Comparison of ENCODE assay signal across 27 cellular contexts in genomic region chr9:126543490-126543889, GRCh38.
"Had no signal": no experiment of that assay in that cellular context is flagged by ENCODE, and none has a peak within 500 bp of the region (broad histone marks: within the 10 kb centered on the region; RNA-seq: fewer than 3 reads in every experiment).

No MANE protein-coding gene starts in this region.

- H2AFZ ChIP-seq: neural progenitor cell, parathyroid adenoma had no signal

- H3K4me3 ChIP-seq: neural progenitor cell, ovary, psoas muscle, right lobe of liver, sigmoid colon, stomach, thoracic aorta, thyroid gland, tibial nerve, upper lobe of left lung, vagina had no signal

- H3K36me3 Mint-ChIP-seq: natural killer cell; neural progenitor cell; stimulated activated effector memory CD8-positive, alpha-beta T cell treated with anti-CD3 and anti-CD28 coated beads, Interleukin-12 subunit alpha, Interleukin-12 subunit beta, amount 100 ng/mL, for 72 hours; stimulated activated naive B cell treated with anti-CD40 and anti-IgM and Interleukin-4, amounts not matched to agents 10 μg/mL and 1 μg/mL and 100 μg/mL, for 72 hours had no signal

- H3K27me3 ChIP-seq: neural progenitor cell, ovary, right lobe of liver, thyroid gland, upper lobe of left lung, vagina had no signal

- H3K9ac ChIP-seq: neural progenitor cell, parathyroid adenoma had no signal

- H3K4me1 Mint-ChIP-seq: natural killer cell, nephron had no signal

- H3K36me3 ChIP-seq: neural progenitor cell, ovary, right lobe of liver, sigmoid colon, stomach, thoracic aorta, thyroid gland, tibial nerve, upper lobe of left lung, vagina had no signal

- H3K9me3 Mint-ChIP-seq: natural killer cell; nephron; stimulated activated effector memory CD8-positive, alpha-beta T cell treated with anti-CD3 and anti-CD28 coated beads, Interleukin-12 subunit alpha, Interleukin-12 subunit beta, amount 100 ng/mL, for 72 hours; stimulated activated naive B cell treated with anti-CD40 and anti-IgM and Interleukin-4, amounts not matched to agents 10 μg/mL and 1 μg/mL and 100 μg/mL, for 72 hours; stimulated activated naive CD8-positive, alpha-beta T cell treated with anti-CD3 and anti-CD28 coated beads, Interleukin-15, Interleukin-2, amounts not matched to agents 100 ng/mL and 50 ng/mL, for 24 hours had no signal

- FAIRE-seq: small intestine, urothelium cell line had no signal

- H3K27ac ChIP-seq: neural progenitor cell, ovary, parathyroid adenoma, psoas muscle, right lobe of liver, sigmoid colon, stomach, thoracic aorta, thyroid gland, tibial nerve, upper lobe of left lung, vagina had no signal

- H3K4me2 ChIP-seq: neural progenitor cell had no signal

- DNase-seq: natural killer cell; occipital lobe; ovary; psoas muscle; right cardiac atrium; sigmoid colon; small intestine; stimulated activated CD4-positive, alpha-beta T cell treated with anti-CD3 and anti-CD28 coated beads, Interleukin-15, amount 100 ng/mL, for 24 hours; stimulated activated CD4-positive, alpha-beta T cell treated with anti-CD3 and anti-CD28 coated beads, Interleukin-2, amount 100 ng/mL, for 24 hours; stimulated activated CD4-positive, alpha-beta T cell treated with anti-CD3 and anti-CD28 coated beads, Interleukin-2, amount 100 ng/mL, for 48 hours; stimulated activated CD4-positive, alpha-beta T cell treated with anti-CD3 and anti-CD28 coated beads, Interleukin-4, amount 100 ng/mL, for 24 hours; stimulated activated naive B cell treated with anti-CD40 and anti-IgM and Interleukin-4, amounts not matched to agents 10 μg/mL and 1 μg/mL and 100 μg/mL, for 72 hours; stimulated activated naive CD4-positive, alpha-beta T cell treated with Interleukin-2 at 50 U/mL for 16 hours; stomach; thyroid gland; upper lobe of left lung had no signal

- ATAC-seq: natural killer cell; psoas muscle; right cardiac atrium; right lobe of liver; stimulated activated effector memory CD8-positive, alpha-beta T cell treated with anti-CD3 and anti-CD28 coated beads, Interleukin-12 subunit alpha, Interleukin-12 subunit beta, amount 100 ng/mL, for 72 hours; stimulated activated naive B cell treated with anti-CD40 and anti-IgM and Interleukin-4, amounts not matched to agents 10 μg/mL and 1 μg/mL and 100 μg/mL, for 72 hours had no signal

- H3K79me2 ChIP-seq: parathyroid adenoma had no signal

- H3K27me3 Mint-ChIP-seq: stimulated activated naive CD8-positive, alpha-beta T cell treated with anti-CD3 and anti-CD28 coated beads, Interleukin-15, Interleukin-2, amounts not matched to agents 100 ng/mL and 50 ng/mL, for 24 hours had no signal

- H3K9me3 ChIP-seq: ovary, psoas muscle, right lobe of liver, sigmoid colon, stomach, thoracic aorta, thyroid gland, tibial nerve, upper lobe of left lung, vagina had no signal

- H3K4me3 Mint-ChIP-seq: natural killer cell; nephron; neural progenitor cell; stimulated activated effector memory CD8-positive, alpha-beta T cell treated with anti-CD3 and anti-CD28 coated beads, Interleukin-12 subunit alpha, Interleukin-12 subunit beta, amount 100 ng/mL, for 72 hours; stimulated activated naive B cell treated with anti-CD40 and anti-IgM and Interleukin-4, amounts not matched to agents 10 μg/mL and 1 μg/mL and 100 μg/mL, for 72 hours; stimulated activated naive CD8-positive, alpha-beta T cell treated with anti-CD3 and anti-CD28 coated beads, Interleukin-15, Interleukin-2, amounts not matched to agents 100 ng/mL and 50 ng/mL, for 24 hours had no signal

- H3K4me1 ChIP-seq: neural progenitor cell, parathyroid adenoma, psoas muscle, right lobe of liver, sigmoid colon, stomach, thyroid gland, tibial nerve, upper lobe of left lung, vagina had no signal

- H3K27ac Mint-ChIP-seq: natural killer cell; nephron; neural progenitor cell; progenitor cell of endocrine pancreas; stimulated activated effector memory CD8-positive, alpha-beta T cell treated with anti-CD3 and anti-CD28 coated beads, Interleukin-12 subunit alpha, Interleukin-12 subunit beta, amount 100 ng/mL, for 72 hours; stimulated activated naive B cell treated with anti-CD40 and anti-IgM and Interleukin-4, amounts not matched to agents 10 μg/mL and 1 μg/mL and 100 μg/mL, for 72 hours; stimulated activated naive CD8-positive, alpha-beta T cell treated with anti-CD3 and anti-CD28 coated beads, Interleukin-15, Interleukin-2, amounts not matched to agents 100 ng/mL and 50 ng/mL, for 24 hours had no signal
